20 cellular contexts compared by ENCODE assay signal in the genomic region with DNA sequence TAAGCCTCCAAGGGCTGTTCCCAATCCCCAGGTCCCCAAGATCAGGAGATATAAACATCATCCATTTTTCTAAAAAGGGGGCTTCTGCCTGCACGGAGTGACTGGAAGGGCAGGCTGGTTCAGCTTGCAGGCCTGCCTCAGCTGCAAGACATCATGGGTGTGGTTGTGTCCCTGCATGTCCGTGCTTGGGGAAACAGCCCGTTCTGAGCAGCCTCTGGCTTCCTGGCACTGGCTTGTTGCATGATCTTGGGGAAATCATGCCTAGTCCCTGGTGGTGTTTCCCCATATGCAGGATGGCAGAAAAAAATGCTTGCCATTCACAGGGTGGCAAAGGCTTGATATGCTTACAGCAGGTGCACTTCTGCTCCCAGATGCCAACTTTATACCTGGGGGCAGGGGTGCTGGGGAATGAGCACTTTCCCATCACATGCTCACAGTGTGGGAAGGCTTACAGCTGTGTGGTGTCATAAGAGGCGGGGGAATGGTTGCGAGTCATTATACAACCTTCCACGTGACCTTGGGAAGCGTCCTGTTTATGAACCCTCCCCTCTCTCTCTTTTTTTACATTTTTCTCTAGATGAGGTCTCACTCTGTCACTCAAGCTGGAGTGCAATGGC. TPM values are rescaled to one million over a fixed set of nuclear protein-coding genes. Genes with fewer than 3 reads are reported as not detected.
DNase-seq lines count a peak whose midpoint lies in the region; ATAC-seq, FAIRE-seq and TF ChIP-seq lines count a peak whose summit lies in the region.
"Had no signal": no experiment of that assay in that cellular context is flagged by ENCODE, and none has a peak within 500 bp of the region (broad histone marks: within the 10 kb centered on the region; RNA-seq: fewer than 3 reads in every experiment).

No MANE protein-coding gene starts in this region.

- H3K27ac Mint-ChIP-seq in MCF 10A (ENCODE audit: low read depth, unreplicated experiment) = peak overlapping the region; percentile 76
- H3K27ac Mint-ChIP-seq: activated CD8-positive, alpha-beta T cell treated with anti-CD3 and anti-CD28 coated beads, Interleukin-2, amount 10 ng/mL, durations not matched to agents 7 days and 5 days; activated naive CD4-positive, alpha-beta T cell treated with anti-CD3 and anti-CD28 coated beads, Interleukin-2, amount 50 U/mL, for 24 hours; WTC11 had no signal

- CTCF ChIA-PET in MCF 10A (lab: Yijun Ruan, JAX) = interaction anchor here (0.6 to 2.1 kb wide), 12 partner anchors 10 to 855 kb away, joined by 3 to 9 read pairs (median 4); no protein-coding TSS in a partner anchor

- 39 to 48% methylated on average over 4 to 7 of the region's 7 CpGs for WGBS in upper lobe of left lung, 2 donors

- TF ChIP-seq CTCF in MCF 10A (IDR thresholded peaks at IDR 0.05; ENCODE audit: unreplicated experiment) (no peak), keratinocyte (optimal IDR thresholded peaks at IDR 0.05 in 1 of 3, IDR thresholded peaks at IDR 0.05 in 1 of 3, conservative IDR thresholded peaks at IDR 0.05 in 1 of 3; ENCODE audit: extremely low read depth in 1 of 3, insufficient read depth in 2 of 3, low read length in 3 of 3) (no peak), upper lobe of left lung (IDR thresholded peaks at IDR 0.05) (no peak)

- H3K9me3 Mint-ChIP-seq in MCF 10A (ENCODE audit: unreplicated experiment) = no peaks in the 10 kb centered on the region
- H3K9me3 Mint-ChIP-seq: activated naive CD4-positive, alpha-beta T cell treated with anti-CD3 and anti-CD28 coated beads, Interleukin-2, amount 50 U/mL, for 24 hours; IgD-negative memory B cell; WTC11 had no signal

- TF ChIP-seq POLR2A in upper lobe of left lung (IDR thresholded peaks at IDR 0.05) = peak in 1 of 4 donors; percentile 10
- no peak for TF ChIP-seq POLR2A in erythroblast (IDR thresholded peaks at IDR 0.05; ENCODE audit: low read length)

- peak overlapping the region; percentile 33 for H3K9ac ChIP-seq in keratinocyte (ENCODE audit: control insufficient read depth, extremely low read depth, insufficient read depth, low read length)

- no TSS peak for BruUV-seq in MCF 10A (replicated peaks; lab: Mats Ljungman, UMichigan)

- POLR2A ChIA-PET in MCF 10A (lab: Yijun Ruan, JAX) = interaction anchor here (0.6 to 10.4 kb wide), 16 partner anchors 8 to 171 kb away, joined by 3 to 230 read pairs (median 4); a partner anchor contains a TSS

- no peak for TF ChIP-seq EP300 in upper lobe of left lung (IDR thresholded peaks at IDR 0.05)

- H4K20me1 ChIP-seq in keratinocyte (ENCODE audit: control insufficient read depth, extremely low read depth, insufficient read depth, low read length) = no peaks in the 10 kb centered on the region

- H3K4me1 Mint-ChIP-seq in MCF 10A (ENCODE audit: insufficient read depth, unreplicated experiment) = peaks cover 55% of the 10 kb centered on the region
- H3K4me1 Mint-ChIP-seq: activated naive CD4-positive, alpha-beta T cell treated with anti-CD3 and anti-CD28 coated beads, Interleukin-2, amount 50 U/mL, for 24 hours; IgD-negative memory B cell had no signal

- peak; percentile 98 for FAIRE-seq in keratinocyte (lab: Jason Lieb, UNC)

- no peaks in the 10 kb centered on the region for H3K79me2 ChIP-seq in keratinocyte (ENCODE audit: control insufficient read depth, insufficient read depth, low read length)

- peak overlapping the region; percentile 70 for H2AFZ ChIP-seq in keratinocyte (ENCODE audit: control insufficient read depth, low read length)

- H3K27me3 Mint-ChIP-seq in MCF 10A (ENCODE audit: insufficient read depth, unreplicated experiment) = no peaks in the 10 kb centered on the region
- H3K27me3 Mint-ChIP-seq: activated naive CD4-positive, alpha-beta T cell treated with anti-CD3 and anti-CD28 coated beads, Interleukin-2, amount 50 U/mL, for 24 hours; IgD-negative memory B cell had no signal

- H3K9me3 ChIP-seq in keratinocyte (ENCODE audit: control insufficient read depth, low read depth, low read length) (no peaks in the 10 kb centered on the region), upper lobe of left lung (no peaks in the 10 kb centered on the region)
- H3K9me3 ChIP-seq: MG63, SJCRH30 had no signal

- no peaks in the 10 kb centered on the region for H3K36me3 Mint-ChIP-seq in MCF 10A (ENCODE audit: insufficient read depth, unreplicated experiment)
- H3K36me3 Mint-ChIP-seq: activated naive CD4-positive, alpha-beta T cell treated with anti-CD3 and anti-CD28 coated beads, Interleukin-2, amount 50 U/mL, for 24 hours; WTC11 had no signal

- DNase-seq in HPDE6-E6E7 (ENCODE audit: extremely low spot score) (peak; percentile 61), MCF 10A (ENCODE audit: unreplicated experiment) (peak; percentile 75), keratinocyte (ENCODE audit: low read depth, low spot score) (peak; percentile 85), upper lobe of left lung (peak in 1 of 2 donors; percentile 59), mucosa of gallbladder (ENCODE audit: low spot score) (no peak), DMS153 (lab: John Stamatoyannopoulos, UW) (no peak), erythroblast (lab: John Stamatoyannopoulos, UW) (no peak)
- DNase-seq: activated CD8-positive, alpha-beta T cell treated with anti-CD3 and anti-CD28 coated beads, Interleukin-2, amount 10 ng/mL, durations not matched to agents 7 days and 5 days; left colon; MG63; NCI-H1694; NCI-H748 treated with DMSO at 0.1 percent for 48 hours; SJCRH30; stimulated activated CD4-positive, alpha-beta T cell treated with anti-CD3 and anti-CD28 coated beads, Interleukin-12 subunit alpha, Interleukin-12 subunit beta, amount 100 ng/mL, for 4 hours had no signal

- ATAC-seq in upper lobe of left lung (ENCODE audit: low FRiP score in 2 of 2) = peak in 1 of 2 donors; percentile 45
- ATAC-seq: activated CD8-positive, alpha-beta T cell treated with anti-CD3 and anti-CD28 coated beads, Interleukin-2, amount 10 ng/mL, durations not matched to agents 7 days and 5 days; left colon; WTC11 had no signal

- no peaks in the 10 kb centered on the region for H3K36me3 ChIP-seq in keratinocyte (ENCODE audit: control insufficient read depth in 2 of 2, extremely low read depth in 1 of 2, insufficient read depth in 2 of 2, low read length in 2 of 2)
- H3K36me3 ChIP-seq in upper lobe of left lung = no peaks in the 10 kb centered on the region
- H3K36me3 ChIP-seq: MG63, SJCRH30 had no signal

- intact Hi-C loops in MCF 10A (cut with micrococcal nuclease) = loop anchor here (5.0 kb wide), 4 partner anchors 50 to 395 kb away; a partner anchor contains a TSS

- H3K4me3 ChIP-seq in keratinocyte (ENCODE audit: control insufficient read depth in 2 of 3, extremely low read depth in 1 of 3, insufficient read depth in 2 of 3, low read depth in 1 of 3, low read length in 3 of 3) (peak overlapping the region in 1 of 3 experiments; percentile 9), upper lobe of left lung (no peak overlapping the region)
- H3K4me3 ChIP-seq: MG63, SJCRH30 had no signal

- no peak overlapping the region for H3K4me3 Mint-ChIP-seq in MCF 10A (ENCODE audit: unreplicated experiment)
- H3K4me3 Mint-ChIP-seq: activated CD8-positive, alpha-beta T cell treated with anti-CD3 and anti-CD28 coated beads, Interleukin-2, amount 10 ng/mL, durations not matched to agents 7 days and 5 days; activated naive CD4-positive, alpha-beta T cell treated with anti-CD3 and anti-CD28 coated beads, Interleukin-2, amount 50 U/mL, for 24 hours; IgD-negative memory B cell; WTC11 had no signal

- H3K4me2 ChIP-seq in keratinocyte (ENCODE audit: control insufficient read depth, extremely low read depth, insufficient read depth, low read depth, low read length) = peak overlapping the region; percentile 37

- peak overlapping the region; percentile 83 for H3K27ac ChIP-seq in keratinocyte (ENCODE audit: control insufficient read depth, insufficient read depth, low read length)
- H3K27ac ChIP-seq in upper lobe of left lung = peak overlapping the region; percentile 49 to 63 (median 52)
- H3K27ac ChIP-seq: SJCRH30 had no signal

- no peaks in the 10 kb centered on the region for H3K27me3 ChIP-seq in keratinocyte (ENCODE audit: control insufficient read depth, extremely low read depth, insufficient read depth, low read length)
- H3K27me3 ChIP-seq in upper lobe of left lung = no peaks in the 10 kb centered on the region
- H3K27me3 ChIP-seq: MG63, SJCRH30 had no signal

- no peaks in the 10 kb centered on the region for H3K9me1 ChIP-seq in keratinocyte (ENCODE audit: control insufficient read depth, extremely low read depth, insufficient read depth, low read length)

- dilution Hi-C loops in keratinocyte (cut with MboI; ENCODE audit: extremely low pct_ligation_motif_present, low sequenced_read_pairs) = loop anchor here (25.0 kb wide), 1 partner anchor 120 kb away; no protein-coding TSS in a partner anchor

- H3K4me1 ChIP-seq in keratinocyte (ENCODE audit: control insufficient read depth, extremely low read depth, insufficient read depth, low read length) (peaks cover 54% of the 10 kb centered on the region), upper lobe of left lung (peaks cover 5 to 37% (median 11%) of the 10 kb centered on the region in 4 donors)

RNA-seq across cellular contexts. Expression of a gene that starts 7.2 kb away (rescaled TPM):
- total RNA-seq in MCF 10A (2022) (not detected in 2 replicates), upper lobe of left lung (under 1 TPM in 4 of 6 donors, not detected in 2; 0.15 to 0.71 (median 0.55) TPM), mucosa of gallbladder (not detected)
- polyA plus RNA-seq in keratinocyte = 0.01 TPM in 1 of 3 replicates, not detected in the others
- polyA plus RNA-seq in keratinocyte (2011; ENCODE audit: low read depth) = not detected
- not detected in 2 replicates for polyA plus RNA-seq in keratinocyte (2011; cell fraction: cytosol; rRNA removed)
- polyA plus RNA-seq in keratinocyte (2011; cell fraction: nucleus; rRNA removed) = not detected in 2 replicates
- not detected in 2 replicates for polyA plus RNA-seq in keratinocyte (2012; ENCODE audit: low replicate concordance)
- polyA minus RNA-seq in keratinocyte = not detected in 3 replicates
- not detected for polyA minus RNA-seq in keratinocyte (2011; cell fraction: cytosol; rRNA and poly(A)+ RNA removed)
- polyA minus RNA-seq in keratinocyte (2011; cell fraction: nucleus; rRNA and poly(A)+ RNA removed) = not detected in 2 replicates
- total RNA-seq: activated CD8-positive, alpha-beta T cell treated with anti-CD3 and anti-CD28 coated beads, Interleukin-2, amount 10 ng/mL, durations not matched to agents 7 days and 5 days; Daoy; H4; left colon; T-helper 2 cell treated with Interferon-gamma antibody and Interleukin-4, amounts not matched to agents 100 ng/mL and 5 ng/mL, for 36 hours; WTC11 had no signal
- polyA plus RNA-seq: IgD-negative memory B cell had no signal

RNA-seq across cellular contexts. Expression of a gene that starts 48.1 kb away (rescaled TPM):
- total RNA-seq in MCF 10A (2022) = 77.8 and 97.7 TPM in 2 replicates
- 32.1 to 51.3 TPM (median 46.6 TPM) in 3 replicates for polyA plus RNA-seq in keratinocyte
- 73.0 TPM for polyA plus RNA-seq in keratinocyte (2011; ENCODE audit: low read depth)
- 25.9 and 51.5 TPM in 2 replicates for polyA plus RNA-seq in keratinocyte (2011; cell fraction: cytosol; rRNA removed)
- polyA plus RNA-seq in keratinocyte (2011; cell fraction: nucleus; rRNA removed) = 59.3 and 81.4 TPM in 2 replicates
- 24.0 and 55.6 TPM in 2 replicates for polyA plus RNA-seq in keratinocyte (2012; ENCODE audit: low replicate concordance)
- 14.5 to 68.6 TPM (median 67.0 TPM) in 3 replicates for polyA minus RNA-seq in keratinocyte
- polyA minus RNA-seq in keratinocyte (2011; cell fraction: cytosol; rRNA and poly(A)+ RNA removed) = 26.7 TPM
- 60.5 and 97.9 TPM in 2 replicates for polyA minus RNA-seq in keratinocyte (2011; cell fraction: nucleus; rRNA and poly(A)+ RNA removed)
- 100 to 1,000 TPM in 1 of 6 donors, 10 to 100 TPM in 5; 46.0 to 104 (median 69.5) TPM for total RNA-seq in upper lobe of left lung
- total RNA-seq in mucosa of gallbladder = 37.2 TPM

Comparison
In these comparisons a context has a peak if more than half of its experiments do, and no peak if none do; other contexts are left out.
1. DNase-seq: peak in HPDE6-E6E7 (single experiment), MCF 10A (single experiment) and keratinocyte (single experiment); none in mucosa of gallbladder (single experiment), DMS153 (single experiment) and erythroblast (0 of 2).